In genomic region chr5:5522336-5522735, GRCh38 we compare ENCODE assay signal across 1 cellular context.
TF ChIP-seq lines count a peak whose summit lies in the region.

No MANE protein-coding gene starts in this region.

TF ChIP-seq in H1, 55 proteins besides CTCF, POLR2A, EP300 and RAD21 (continued from another document):
- TF ChIP-seq BRCA1 (IDR thresholded peaks at IDR 0.05; ENCODE audit: low read depth, low read length): no peak
- no peak for TF ChIP-seq TBP (IDR thresholded peaks at IDR 0.05; ENCODE audit: low read depth, low read length)
- no peak for TF ChIP-seq HDAC6 (IDR thresholded peaks at IDR 0.05; ENCODE audit: low read depth, low read length)
- no peak for TF ChIP-seq CREB1 (IDR thresholded peaks at IDR 0.05)
- no peak for TF ChIP-seq PHF8 (conservative IDR thresholded peaks at IDR 0.05; ENCODE audit: low read depth, low read length)
- TF ChIP-seq EGR1 (IDR thresholded peaks at IDR 0.05; ENCODE audit: borderline replicate concordance, low read depth, low read length): no peak
- TF ChIP-seq SIN3A (conservative IDR thresholded peaks at IDR 0.05 in 1 of 2, IDR thresholded peaks at IDR 0.05 in 1 of 2; ENCODE audit: low read depth in 1 of 2, low read length in 2 of 2): no peak
- no peak for TF ChIP-seq SIRT6 (IDR thresholded peaks at IDR 0.05; ENCODE audit: low read length)
- TF ChIP-seq NANOG (IDR thresholded peaks at IDR 0.05; ENCODE audit: insufficient read depth, low read depth, low read length, poor library complexity, severe bottlenecking): no peak
- no peak for TF ChIP-seq BCL11A (IDR thresholded peaks at IDR 0.05; ENCODE audit: low read depth in 2 of 2, low read length in 2 of 2)
- no peak for TF ChIP-seq ASH2L (IDR thresholded peaks at IDR 0.05; ENCODE audit: low read length)
